Comparison of ENCODE assay signal across 31 cellular contexts in genomic region chr5:137598341-137598740, GRCh38.
"Had no signal": no experiment of that assay in that cellular context is flagged by ENCODE, and none has a peak within 500 bp of the region (broad histone marks: within the 10 kb centered on the region; RNA-seq: fewer than 3 reads in every experiment).

No MANE protein-coding gene starts in this region.

- H3K36me3 ChIP-seq: adrenal gland, cardiac muscle cell, esophagus squamous epithelium, heart right ventricle, left lung, right atrium auricular region, stomach, thyroid gland, upper lobe of left lung, vagina, WERI-Rb-1 had no signal

- H3K4me3 ChIP-seq: adrenal gland, body of pancreas, cardiac muscle cell, esophagus squamous epithelium, heart right ventricle, left lung, lung, right atrium auricular region, stomach, thyroid gland, upper lobe of left lung, vagina had no signal

- DNase-seq: activated CD4-positive, alpha-beta memory T cell treated with anti-CD3 and anti-CD28 coated beads for 36 hours; activated CD4-positive, alpha-beta T cell treated with anti-CD3 and anti-CD28 coated beads, Interleukin-2, amount 10 ng/mL, durations not matched to agents 24 days and 14 days; activated CD8-positive, alpha-beta memory T cell treated with anti-CD3 and anti-CD28 coated beads, Interleukin-2, amount 50 U/mL, for 4 hours; activated effector memory CD4-positive, alpha-beta T cell treated with anti-CD3 and anti-CD28 coated beads, Interleukin-2, amount 50 U/mL, for 16 hours; activated naive CD4-positive, alpha-beta T cell treated with anti-CD3 and anti-CD28 coated beads for 36 hours; activated naive CD8-positive, alpha-beta T cell treated with anti-CD3 and anti-CD28 coated beads for 36 hours; activated T-cell treated with anti-CD3 and anti-CD28 coated beads, Interleukin-2, amount 50 U/mL, for 1 hour; adrenal gland; aorta; body of pancreas; effector CD4-positive, alpha-beta T cell; esophagus squamous epithelium; foreskin melanocyte; heart right ventricle; left lung; mesendoderm; stimulated activated CD4-positive, alpha-beta T cell treated with anti-CD3 and anti-CD28 coated beads, Interleukin-15, amount 100 ng/mL, for 24 hours; stimulated activated CD4-positive, alpha-beta T cell treated with anti-CD3 and anti-CD28 coated beads, Interleukin-2, amount 100 ng/mL, for 24 hours; stimulated activated naive B cell treated with anti-CD40 and anti-IgM and Interleukin-4, amounts not matched to agents 10 μg/mL and 1 μg/mL and 100 μg/mL, for 72 hours; stomach; T-helper 9 cell; thyroid gland; WERI-Rb-1 had no signal

- H3K4me1 ChIP-seq: adrenal gland, body of pancreas, esophagus squamous epithelium, heart right ventricle, left lung, right atrium auricular region, stomach, thyroid gland, upper lobe of left lung, vagina had no signal

- ATAC-seq: activated CD4-positive, CD25-positive, alpha-beta regulatory T cell treated with anti-CD3 and anti-CD28 coated beads, Interleukin-2, amount 50 U/mL, for 24 hours; body of pancreas; heart right ventricle; left lung; natural killer cell treated with Interleukin-12 subunit alpha and Interleukin-12 subunit beta and Interleukin-15 and Interleukin-18, amount 100 ng/mL, for 72 hours; stimulated activated naive B cell treated with anti-CD40 and anti-IgM and Interleukin-4, amounts not matched to agents 10 μg/mL and 1 μg/mL and 100 μg/mL, for 72 hours had no signal

- H3K27ac ChIP-seq: adrenal gland, body of pancreas, cardiac muscle cell, epithelial cell of prostate, esophagus squamous epithelium, heart right ventricle, left lung, right atrium auricular region, stomach, thyroid gland, upper lobe of left lung, vagina, WERI-Rb-1 had no signal

- H3K9me3 ChIP-seq: adrenal gland, body of pancreas, esophagus squamous epithelium, heart right ventricle, left lung, right atrium auricular region, stomach, thyroid gland, upper lobe of left lung, vagina had no signal
